In genomic region chr12:109604132-109604585, GRCh38 we compare ENCODE assay signal across 1 cellular context.
A peak's percentile ranks its signal among the peaks of the same experiment; 100 is the strongest.
TF ChIP-seq lines count a peak whose summit lies in the region.

No MANE protein-coding gene starts in this region.

TF ChIP-seq in HepG2, 621 proteins besides CTCF, POLR2A, EP300 and RAD21 (continued from another document and continues in another):
- TF ChIP-seq, protein P1, sequence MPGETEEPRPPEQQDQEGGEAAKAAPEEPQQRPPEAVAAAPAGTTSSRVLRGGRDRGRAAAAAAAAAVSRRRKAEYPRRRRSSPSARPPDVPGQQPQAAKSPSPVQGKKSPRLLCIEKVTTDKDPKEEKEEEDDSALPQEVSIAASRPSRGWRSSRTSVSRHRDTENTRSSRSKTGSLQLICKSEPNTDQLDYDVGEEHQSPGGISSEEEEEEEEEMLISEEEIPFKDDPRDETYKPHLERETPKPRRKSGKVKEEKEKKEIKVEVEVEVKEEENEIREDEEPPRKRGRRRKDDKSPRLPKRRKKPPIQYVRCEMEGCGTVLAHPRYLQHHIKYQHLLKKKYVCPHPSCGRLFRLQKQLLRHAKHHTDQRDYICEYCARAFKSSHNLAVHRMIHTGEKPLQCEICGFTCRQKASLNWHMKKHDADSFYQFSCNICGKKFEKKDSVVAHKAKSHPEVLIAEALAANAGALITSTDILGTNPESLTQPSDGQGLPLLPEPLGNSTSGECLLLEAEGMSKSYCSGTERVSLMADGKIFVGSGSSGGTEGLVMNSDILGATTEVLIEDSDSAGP (CRISPR knock-in tag; IDR thresholded peaks at IDR 0.05; ENCODE audit: borderline replicate concordance) = no peak
- TF ChIP-seq ARID5B (CRISPR knock-in tag; IDR thresholded peaks at IDR 0.05) = no peak
- TF ChIP-seq ZNF704 (CRISPR knock-in tag; IDR thresholded peaks at IDR 0.05; ENCODE audit: borderline replicate concordance) = no peak
- TF ChIP-seq ZBTB1 (CRISPR knock-in tag; IDR thresholded peaks at IDR 0.05; ENCODE audit: borderline replicate concordance) = no peak
- TF ChIP-seq TEF (CRISPR knock-in tag; IDR thresholded peaks at IDR 0.05) = no peak
- TF ChIP-seq YEATS2 (CRISPR knock-in tag; IDR thresholded peaks at IDR 0.05; ENCODE audit: borderline replicate concordance) = no peak
- TF ChIP-seq BCL3 (CRISPR knock-in tag; IDR thresholded peaks at IDR 0.05) = no peak
- TF ChIP-seq MXI1 (IDR thresholded peaks at IDR 0.05; ENCODE audit: borderline replicate concordance, low read depth, low read length) = peak; percentile 25; the same call in 1 of the 3 replicates
- no peak for TF ChIP-seq ZNF749 (CRISPR knock-in tag; IDR thresholded peaks at IDR 0.05; ENCODE audit: borderline replicate concordance)
- no peak for TF ChIP-seq MBD4 (IDR thresholded peaks at IDR 0.05; ENCODE audit: borderline replicate concordance, low read length)
- TF ChIP-seq RORA (CRISPR knock-in tag; IDR thresholded peaks at IDR 0.05) = no peak
- TF ChIP-seq KAT8 (CRISPR knock-in tag; IDR thresholded peaks at IDR 0.05) = no peak
- no peak; the same call in 1 of the 2 replicates for TF ChIP-seq SMC3 (IDR thresholded peaks at IDR 0.05; ENCODE audit: low read length)
- TF ChIP-seq CBX5 (CRISPR knock-in tag; IDR thresholded peaks at IDR 0.05; ENCODE audit: borderline replicate concordance) = no peak
- TF ChIP-seq PHF8 (CRISPR knock-in tag; IDR thresholded peaks at IDR 0.05) = no peak
- no peak for TF ChIP-seq ZNF160 (CRISPR knock-in tag; IDR thresholded peaks at IDR 0.05)
- no peak for TF ChIP-seq CBFB (CRISPR knock-in tag; IDR thresholded peaks at IDR 0.05)
- TF ChIP-seq FLYWCH1 (CRISPR knock-in tag; IDR thresholded peaks at IDR 0.05) = no peak
- no peak for TF ChIP-seq JUN (CRISPR knock-in tag; IDR thresholded peaks at IDR 0.05)
- TF ChIP-seq REL (CRISPR knock-in tag; conservative IDR thresholded peaks at IDR 0.05) = no peak
- TF ChIP-seq, protein P2, sequence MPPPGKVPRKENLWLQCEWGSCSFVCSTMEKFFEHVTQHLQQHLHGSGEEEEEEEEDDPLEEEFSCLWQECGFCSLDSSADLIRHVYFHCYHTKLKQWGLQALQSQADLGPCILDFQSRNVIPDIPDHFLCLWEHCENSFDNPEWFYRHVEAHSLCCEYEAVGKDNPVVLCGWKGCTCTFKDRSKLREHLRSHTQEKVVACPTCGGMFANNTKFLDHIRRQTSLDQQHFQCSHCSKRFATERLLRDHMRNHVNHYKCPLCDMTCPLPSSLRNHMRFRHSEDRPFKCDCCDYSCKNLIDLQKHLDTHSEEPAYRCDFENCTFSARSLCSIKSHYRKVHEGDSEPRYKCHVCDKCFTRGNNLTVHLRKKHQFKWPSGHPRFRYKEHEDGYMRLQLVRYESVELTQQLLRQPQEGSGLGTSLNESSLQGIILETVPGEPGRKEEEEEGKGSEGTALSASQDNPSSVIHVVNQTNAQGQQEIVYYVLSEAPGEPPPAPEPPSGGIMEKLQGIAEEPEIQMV (CRISPR knock-in tag; IDR thresholded peaks at IDR 0.05; ENCODE audit: low read depth) = no peak
- no peak for TF ChIP-seq ERF (CRISPR knock-in tag; IDR thresholded peaks at IDR 0.05)
- no peak for TF ChIP-seq BRCA1 (CRISPR knock-in tag; IDR thresholded peaks at IDR 0.05)
- no peak for TF ChIP-seq SMAD9 (CRISPR knock-in tag; IDR thresholded peaks at IDR 0.05)
- no peak for TF ChIP-seq ZNF335 (CRISPR knock-in tag; IDR thresholded peaks at IDR 0.05)
- TF ChIP-seq SPEN (CRISPR knock-in tag; IDR thresholded peaks at IDR 0.05; ENCODE audit: low read depth) = 0 out of 2 replicates have a peak, but pooled peaks have one; percentile 43
- no peak for TF ChIP-seq NFIC (IDR thresholded peaks at IDR 0.05; ENCODE audit: low read length)
- TF ChIP-seq TCF12 (IDR thresholded peaks at IDR 0.05) = no peak
- TF ChIP-seq TCF12 (CRISPR knock-in tag; IDR thresholded peaks at IDR 0.05) = no peak
- TF ChIP-seq, protein P3, sequence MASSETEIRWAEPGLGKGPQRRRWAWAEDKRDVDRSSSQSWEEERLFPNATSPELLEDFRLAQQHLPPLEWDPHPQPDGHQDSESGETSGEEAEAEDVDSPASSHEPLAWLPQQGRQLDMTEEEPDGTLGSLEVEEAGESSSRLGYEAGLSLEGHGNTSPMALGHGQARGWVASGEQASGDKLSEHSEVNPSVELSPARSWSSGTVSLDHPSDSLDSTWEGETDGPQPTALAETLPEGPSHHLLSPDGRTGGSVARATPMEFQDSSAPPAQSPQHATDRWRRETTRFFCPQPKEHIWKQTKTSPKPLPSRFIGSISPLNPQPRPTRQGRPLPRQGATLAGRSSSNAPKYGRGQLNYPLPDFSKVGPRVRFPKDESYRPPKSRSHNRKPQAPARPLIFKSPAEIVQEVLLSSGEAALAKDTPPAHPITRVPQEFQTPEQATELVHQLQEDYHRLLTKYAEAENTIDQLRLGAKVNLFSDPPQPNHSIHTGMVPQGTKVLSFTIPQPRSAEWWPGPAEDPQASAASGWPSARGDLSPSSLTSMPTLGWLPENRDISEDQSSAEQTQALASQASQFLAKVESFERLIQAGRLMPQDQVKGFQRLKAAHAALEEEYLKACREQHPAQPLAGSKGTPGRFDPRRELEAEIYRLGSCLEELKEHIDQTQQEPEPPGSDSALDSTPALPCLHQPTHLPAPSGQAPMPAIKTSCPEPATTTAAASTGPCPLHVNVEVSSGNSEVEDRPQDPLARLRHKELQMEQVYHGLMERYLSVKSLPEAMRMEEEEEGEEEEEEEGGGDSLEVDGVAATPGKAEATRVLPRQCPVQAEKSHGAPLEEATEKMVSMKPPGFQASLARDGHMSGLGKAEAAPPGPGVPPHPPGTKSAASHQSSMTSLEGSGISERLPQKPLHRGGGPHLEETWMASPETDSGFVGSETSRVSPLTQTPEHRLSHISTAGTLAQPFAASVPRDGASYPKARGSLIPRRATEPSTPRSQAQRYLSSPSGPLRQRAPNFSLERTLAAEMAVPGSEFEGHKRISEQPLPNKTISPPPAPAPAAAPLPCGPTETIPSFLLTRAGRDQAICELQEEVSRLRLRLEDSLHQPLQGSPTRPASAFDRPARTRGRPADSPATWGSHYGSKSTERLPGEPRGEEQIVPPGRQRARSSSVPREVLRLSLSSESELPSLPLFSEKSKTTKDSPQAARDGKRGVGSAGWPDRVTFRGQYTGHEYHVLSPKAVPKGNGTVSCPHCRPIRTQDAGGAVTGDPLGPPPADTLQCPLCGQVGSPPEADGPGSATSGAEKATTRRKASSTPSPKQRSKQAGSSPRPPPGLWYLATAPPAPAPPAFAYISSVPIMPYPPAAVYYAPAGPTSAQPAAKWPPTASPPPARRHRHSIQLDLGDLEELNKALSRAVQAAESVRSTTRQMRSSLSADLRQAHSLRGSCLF (CRISPR knock-in tag; IDR thresholded peaks at IDR 0.05; ENCODE audit: borderline replicate concordance) = no peak
- no peak for TF ChIP-seq ATF4 (CRISPR knock-in tag; IDR thresholded peaks at IDR 0.05)
- no peak for TF ChIP-seq NFE2L2 (IDR thresholded peaks at IDR 0.05; ENCODE audit: low read length)
- TF ChIP-seq, protein P4, sequence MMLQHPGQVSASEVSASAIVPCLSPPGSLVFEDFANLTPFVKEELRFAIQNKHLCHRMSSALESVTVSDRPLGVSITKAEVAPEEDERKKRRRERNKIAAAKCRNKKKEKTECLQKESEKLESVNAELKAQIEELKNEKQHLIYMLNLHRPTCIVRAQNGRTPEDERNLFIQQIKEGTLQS (CRISPR knock-in tag; IDR thresholded peaks at IDR 0.05) = no peak
- TF ChIP-seq ZFY (CRISPR knock-in tag; IDR thresholded peaks at IDR 0.05) = peak; percentile 36; the same call in 1 of the 2 replicates
- no peak for TF ChIP-seq SIN3A (IDR thresholded peaks at IDR 0.05; ENCODE audit: borderline replicate concordance, low read depth, low read length)
- no peak for TF ChIP-seq ZNF256 (CRISPR knock-in tag; conservative IDR thresholded peaks at IDR 0.05)
- peak; percentile 24; the same call in 1 of the 2 replicates for TF ChIP-seq SAP130 (CRISPR knock-in tag; IDR thresholded peaks at IDR 0.05; ENCODE audit: low read depth)
- TF ChIP-seq E2F2 (CRISPR knock-in tag; IDR thresholded peaks at IDR 0.05; ENCODE audit: borderline replicate concordance) = no peak
- TF ChIP-seq, protein P5, sequence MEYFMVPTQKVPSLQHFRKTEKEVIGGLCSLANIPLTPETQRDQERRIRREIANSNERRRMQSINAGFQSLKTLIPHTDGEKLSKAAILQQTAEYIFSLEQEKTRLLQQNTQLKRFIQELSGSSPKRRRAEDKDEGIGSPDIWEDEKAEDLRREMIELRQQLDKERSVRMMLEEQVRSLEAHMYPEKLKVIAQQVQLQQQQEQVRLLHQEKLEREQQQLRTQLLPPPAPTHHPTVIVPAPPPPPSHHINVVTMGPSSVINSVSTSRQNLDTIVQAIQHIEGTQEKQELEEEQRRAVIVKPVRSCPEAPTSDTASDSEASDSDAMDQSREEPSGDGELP (IDR thresholded peaks at IDR 0.05; ENCODE audit: borderline replicate concordance, low read depth) = no peak
- TF ChIP-seq ZNF816 (CRISPR knock-in tag; IDR thresholded peaks at IDR 0.05; ENCODE audit: borderline replicate concordance) = no peak
- TF ChIP-seq DR1 (CRISPR knock-in tag; IDR thresholded peaks at IDR 0.05) = no peak
- peak; percentile 94 for TF ChIP-seq RCOR2 (CRISPR knock-in tag; IDR thresholded peaks at IDR 0.05)
- TF ChIP-seq ZNF530 (CRISPR knock-in tag; IDR thresholded peaks at IDR 0.05; ENCODE audit: low read depth) = no peak
- TF ChIP-seq SUZ12 (IDR thresholded peaks at IDR 0.05; ENCODE audit: low read depth, low read length) = no peak
- TF ChIP-seq RNF2 (conservative IDR thresholded peaks at IDR 0.05; ENCODE audit: low read depth) = no peak
